Comparison of ENCODE assay signal across 24 cellular contexts in the genomic region with DNA sequence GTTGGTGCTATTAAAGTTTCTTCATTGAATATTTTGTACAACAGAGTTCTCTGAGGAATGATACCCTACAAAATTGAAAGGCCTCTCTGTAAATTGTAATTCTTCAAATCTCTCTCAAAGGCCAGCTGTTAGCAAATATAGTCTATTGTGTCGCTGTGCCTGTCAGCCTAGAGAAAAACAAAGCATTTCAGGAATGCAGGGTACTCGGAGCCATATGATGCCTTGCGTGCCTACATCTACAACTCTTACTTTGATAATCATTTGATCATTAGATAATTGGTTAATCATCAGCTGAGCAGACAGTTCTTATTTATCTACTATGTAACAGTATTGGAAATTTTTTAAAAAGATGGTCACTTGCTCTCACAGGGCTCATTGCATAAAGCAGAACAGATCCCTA.
DNase-seq lines count a peak whose midpoint lies in the region; ATAC-seq, FAIRE-seq and TF ChIP-seq lines count a peak whose summit lies in the region.
"Had no signal": no experiment of that assay in that cellular context is flagged by ENCODE, and none has a peak within 500 bp of the region (broad histone marks: within the 10 kb centered on the region; RNA-seq: fewer than 3 reads in every experiment).

No MANE protein-coding gene starts in this region.

- no peak overlapping the region for H2AFZ ChIP-seq in endothelial cell of umbilical vein (ENCODE audit: low read depth, low read length)

- no peaks in the 10 kb centered on the region for H4K20me1 ChIP-seq in endothelial cell of umbilical vein (replicated peaks; ENCODE audit: control insufficient read depth, extremely low read depth, insufficient read depth, low read length)

- dilution Hi-C loops in endothelial cell of umbilical vein (cut with MboI; ENCODE audit: extremely low pct_ligation_motif_present, low sequenced_read_pairs): no loop called here

- H3K4me3 Mint-ChIP-seq in stimulated activated effector memory CD8-positive, alpha-beta T cell treated with anti-CD3 and anti-CD28 coated beads, Interleukin-12 subunit alpha, Interleukin-12 subunit beta, amount 100 ng/mL, for 72 hours: no peak overlapping the region
- no peak overlapping the region for H3K4me3 Mint-ChIP-seq in activated CD4-positive, alpha-beta T cell treated with anti-CD3 and anti-CD28 coated beads, Interleukin-2, amount 10 ng/mL, durations not matched to agents 24 days and 14 days
- H3K4me3 Mint-ChIP-seq: B cell; CD4-positive, CD25-positive, alpha-beta regulatory T cell; HFFc6; IgD-negative memory B cell had no signal

- intact Hi-C loops in endothelial cell of umbilical vein (cut with micrococcal nuclease): no loop called here
- intact Hi-C loops in activated CD4-positive, alpha-beta T cell treated with anti-CD3 and anti-CD28 coated beads, Interleukin-2, amount 10 ng/mL, durations not matched to agents 24 days and 14 days (cut with micrococcal nuclease): no loop called here

- no peak for TF ChIP-seq POLR2A in endothelial cell of umbilical vein (IDR thresholded peaks at IDR 0.05; ENCODE audit: low read depth, low read length)

- peaks cover 2 to 4% of the 10 kb centered on the region in 2 experiments for H3K36me3 ChIP-seq in endothelial cell of umbilical vein (ENCODE audit: control insufficient read depth in 2 of 2, extremely low read depth in 1 of 2, insufficient read depth in 2 of 2, low read length in 2 of 2)

- POLR2A ChIA-PET in endothelial cell of umbilical vein (lab: Charles Lee): no interaction called here

- H3K4me3 ChIP-seq in choroid plexus epithelial cell (ENCODE audit: low read depth, low read length) (no peak overlapping the region), endothelial cell of umbilical vein (replicated peaks in 1 of 3; ENCODE audit: insufficient read depth in 1 of 3, low read depth in 1 of 3, low read length in 3 of 3) (no peak overlapping the region)
- H3K4me3 ChIP-seq: SJSA1 had no signal

- H3K27me3 ChIP-seq in endothelial cell of umbilical vein (ENCODE audit: control insufficient read depth in 2 of 2, insufficient read depth in 2 of 2, low read length in 2 of 2): no peaks in the 10 kb centered on the region
- H3K27me3 ChIP-seq: SJSA1 had no signal

- TF ChIP-seq CTCF in choroid plexus epithelial cell (conservative IDR thresholded peaks at IDR 0.05; ENCODE audit: low read depth, low read length) (no peak), endothelial cell of umbilical vein (IDR thresholded peaks at IDR 0.05; ENCODE audit: extremely low read depth in 1 of 2, insufficient read depth in 1 of 2, low read depth in 1 of 2, low read length in 2 of 2) (no peak)

- H3K27ac Mint-ChIP-seq in stimulated activated effector memory CD8-positive, alpha-beta T cell treated with anti-CD3 and anti-CD28 coated beads, Interleukin-12 subunit alpha, Interleukin-12 subunit beta, amount 100 ng/mL, for 72 hours: peak overlapping the region; percentile 78
- H3K27ac Mint-ChIP-seq in activated CD4-positive, alpha-beta T cell treated with anti-CD3 and anti-CD28 coated beads, Interleukin-2, amount 10 ng/mL, durations not matched to agents 24 days and 14 days: no peak overlapping the region
- H3K27ac Mint-ChIP-seq: HFFc6, IgD-negative memory B cell had no signal

- H3K9ac ChIP-seq in endothelial cell of umbilical vein (replicated peaks; ENCODE audit: extremely low read depth, insufficient read depth, low read length): no peak overlapping the region

- no peaks in the 10 kb centered on the region for H3K9me3 ChIP-seq in endothelial cell of umbilical vein (replicated peaks; ENCODE audit: control insufficient read depth, insufficient read depth, low read length)
- H3K9me3 ChIP-seq: SJSA1 had no signal

- no peak overlapping the region for H3K27ac ChIP-seq in endothelial cell of umbilical vein (ENCODE audit: insufficient read depth, low read depth, low read length)
- H3K27ac ChIP-seq: SJSA1 had no signal

- H3K9me1 ChIP-seq in endothelial cell of umbilical vein (replicated peaks; ENCODE audit: control insufficient read depth, extremely low read depth, insufficient read depth, low read length): no peaks in the 10 kb centered on the region

- H3K4me2 ChIP-seq in endothelial cell of umbilical vein (ENCODE audit: insufficient read depth, low read length): no peak overlapping the region

- no peaks in the 10 kb centered on the region for H3K27me3 Mint-ChIP-seq in activated CD4-positive, alpha-beta T cell treated with anti-CD3 and anti-CD28 coated beads, Interleukin-2, amount 10 ng/mL, durations not matched to agents 24 days and 14 days
- H3K27me3 Mint-ChIP-seq: B cell; CD4-positive, CD25-positive, alpha-beta regulatory T cell; IgD-negative memory B cell had no signal

- BruUV-seq in endothelial cell of umbilical vein (replicated peaks; lab: Mats Ljungman, UMichigan): no TSS peak

- H3K79me2 ChIP-seq in endothelial cell of umbilical vein (ENCODE audit: control insufficient read depth, insufficient read depth, low read length): peaks cover 2% of the 10 kb centered on the region

- H3K36me3 Mint-ChIP-seq in stimulated activated effector memory CD8-positive, alpha-beta T cell treated with anti-CD3 and anti-CD28 coated beads, Interleukin-12 subunit alpha, Interleukin-12 subunit beta, amount 100 ng/mL, for 72 hours: peaks cover 28% of the 10 kb centered on the region
- H3K36me3 Mint-ChIP-seq in activated CD4-positive, alpha-beta T cell treated with anti-CD3 and anti-CD28 coated beads, Interleukin-2, amount 10 ng/mL, durations not matched to agents 24 days and 14 days (ENCODE audit: low read depth): peaks cover 48% of the 10 kb centered on the region

- ATAC-seq in stimulated activated effector memory CD8-positive, alpha-beta T cell treated with anti-CD3 and anti-CD28 coated beads, Interleukin-12 subunit alpha, Interleukin-12 subunit beta, amount 100 ng/mL, for 72 hours: no peak
- ATAC-seq: Panc1 had no signal

- peaks cover 36% of the 10 kb centered on the region for H3K4me1 ChIP-seq in endothelial cell of umbilical vein (ENCODE audit: control insufficient read depth, extremely low read depth, insufficient read depth, low read length)

- no peaks in the 10 kb centered on the region for H3K9me3 Mint-ChIP-seq in stimulated activated effector memory CD8-positive, alpha-beta T cell treated with anti-CD3 and anti-CD28 coated beads, Interleukin-12 subunit alpha, Interleukin-12 subunit beta, amount 100 ng/mL, for 72 hours
- H3K9me3 Mint-ChIP-seq in activated CD4-positive, alpha-beta T cell treated with anti-CD3 and anti-CD28 coated beads, Interleukin-2, amount 10 ng/mL, durations not matched to agents 24 days and 14 days: no peaks in the 10 kb centered on the region
- H3K9me3 Mint-ChIP-seq: HFFc6, IgD-negative memory B cell had no signal

- CTCF ChIA-PET in endothelial cell of umbilical vein (lab: Charles Lee): interaction anchor here (0.9 to 1.4 kb wide), 4 partner anchors 10 to 76 kb away, joined by 3 to 4 read pairs (median 4); no protein-coding TSS in a partner anchor

- peaks cover 51% of the 10 kb centered on the region for H3K4me1 Mint-ChIP-seq in stimulated activated effector memory CD8-positive, alpha-beta T cell treated with anti-CD3 and anti-CD28 coated beads, Interleukin-12 subunit alpha, Interleukin-12 subunit beta, amount 100 ng/mL, for 72 hours
- peaks cover 24% of the 10 kb centered on the region for H3K4me1 Mint-ChIP-seq in activated CD4-positive, alpha-beta T cell treated with anti-CD3 and anti-CD28 coated beads, Interleukin-2, amount 10 ng/mL, durations not matched to agents 24 days and 14 days
- H3K4me1 Mint-ChIP-seq: B cell had no signal

- FAIRE-seq in endothelial cell of umbilical vein (lab: Jason Lieb, UNC): no peak
- FAIRE-seq: G401.6 had no signal

- peak; percentile 9 for DNase-seq in choroid plexus epithelial cell (ENCODE audit: low read depth)
- peak; percentile 57 for DNase-seq in endothelial cell of umbilical vein (ENCODE audit: low read depth, low spot score)
- peak; percentile 23 for DNase-seq in midbrain (lab: John Stamatoyannopoulos, UW)
- no peak for DNase-seq in stimulated activated effector memory CD8-positive, alpha-beta T cell treated with anti-CD3 and anti-CD28 coated beads, Interleukin-12 subunit alpha, Interleukin-12 subunit beta, amount 100 ng/mL, for 72 hours (ENCODE audit: low spot score in 2 of 2)
- DNase-seq in activated CD4-positive, alpha-beta T cell treated with anti-CD3 and anti-CD28 coated beads, Interleukin-2, amount 10 ng/mL, durations not matched to agents 24 days and 14 days: no peak
- DNase-seq in EL: no peak
- no peak for DNase-seq in NCI-H1436 treated with DMSO at 0.1 percent for 48 hours (lab: John Stamatoyannopoulos, UW)
- DNase-seq: CD4-positive, CD25-positive, alpha-beta regulatory T cell; COR-L47; DMS 273 treated with DMSO at 0.1 percent for 48 hours; DND-41; H7; HFFc6; Karpas-422; NCI-H1048; NCI-H146; NCI-H2081; NCI-H2171 treated with DMSO at 0.1 percent for 48 hours; NCI-H446 had no signal

TF ChIP-seq in endothelial cell of umbilical vein, 7 proteins besides CTCF, POLR2A, EP300 and RAD21:
- TF ChIP-seq POLR2AphosphoS5 (IDR thresholded peaks at IDR 0.05; ENCODE audit: insufficient read depth, low read depth, low read length) (no peak), MYC (IDR thresholded peaks at IDR 0.05; ENCODE audit: low read depth, low read length) (no peak), FOS (IDR thresholded peaks at IDR 0.05; ENCODE audit: borderline replicate concordance, insufficient read depth, low read length) (no peak), GATA2 (IDR thresholded peaks at IDR 0.05; ENCODE audit: insufficient read depth, insufficient read length, low read depth, low read length) (no peak), JUN (IDR thresholded peaks at IDR 0.05; ENCODE audit: borderline replicate concordance, insufficient read depth, insufficient read length, low read depth) (no peak), EZH2 (IDR thresholded peaks at IDR 0.05; ENCODE audit: borderline replicate concordance, low read depth, low read length, severe bottlenecking) (no peak)
- TF ChIP-seq, protein P1, sequence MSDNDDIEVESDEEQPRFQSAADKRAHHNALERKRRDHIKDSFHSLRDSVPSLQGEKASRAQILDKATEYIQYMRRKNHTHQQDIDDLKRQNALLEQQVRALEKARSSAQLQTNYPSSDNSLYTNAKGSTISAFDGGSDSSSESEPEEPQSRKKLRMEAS (IDR thresholded peaks at IDR 0.05; ENCODE audit: insufficient read depth, insufficient read length): no peak

Comparison
In these comparisons a context has a peak if more than half of its experiments do, and no peak if none do; other contexts are left out.
1. DNase-seq: peak in choroid plexus epithelial cell (single experiment), endothelial cell of umbilical vein (single experiment) and midbrain (single experiment); none in stimulated activated effector memory CD8-positive, alpha-beta T cell treated with anti-CD3 and anti-CD28 coated beads, Interleukin-12 subunit alpha, Interleukin-12 subunit beta, amount 100 ng/mL, for 72 hours (0 of 2), activated CD4-positive, alpha-beta T cell treated with anti-CD3 and anti-CD28 coated beads, Interleukin-2, amount 10 ng/mL, durations not matched to agents 24 days and 14 days (single experiment), EL (single experiment) and NCI-H1436 treated with DMSO at 0.1 percent for 48 hours (single experiment).